In genomic region chr22:49395617-49396016, GRCh38 we compare ENCODE assay signal across 20 cellular contexts.
"Had no signal": no experiment of that assay in that cellular context is flagged by ENCODE, and none has a peak within 500 bp of the region (broad histone marks: within the 10 kb centered on the region; RNA-seq: fewer than 3 reads in every experiment).

No MANE protein-coding gene starts in this region.

- H3K36me3 Mint-ChIP-seq: immature natural killer cell; stimulated activated memory B cell treated with anti-CD40 and anti-IgM and Interleukin-4, amounts not matched to agents 10 μg/mL and 1 μg/mL and 100 μg/mL, for 72 hours had no signal

- H3K4me1 Mint-ChIP-seq: immature natural killer cell; naive B cell; nephron; stimulated activated memory B cell treated with anti-CD40 and anti-IgM and Interleukin-4, amounts not matched to agents 10 μg/mL and 1 μg/mL and 100 μg/mL, for 72 hours had no signal

- H3K4me3 Mint-ChIP-seq: effector memory CD8-positive, alpha-beta T cell; immature natural killer cell; naive B cell; nephron; stimulated activated memory B cell treated with anti-CD40 and anti-IgM and Interleukin-4, amounts not matched to agents 10 μg/mL and 1 μg/mL and 100 μg/mL, for 72 hours; stimulated activated naive CD8-positive, alpha-beta T cell treated with anti-CD3 and anti-CD28 coated beads, Interleukin-15, Interleukin-2, amounts not matched to agents 100 ng/mL and 50 ng/mL, for 24 hours had no signal

- DNase-seq: effector memory CD8-positive, alpha-beta T cell; esophagus squamous epithelium; foreskin fibroblast; glutamatergic neuron; immature natural killer cell; kidney; left cardiac atrium; left ventricle myocardium inferior; mesenchymal stem cell; naive B cell; stimulated activated CD4-positive, alpha-beta T cell treated with anti-CD3 and anti-CD28 coated beads, Interleukin-15, amount 100 ng/mL, for 24 hours; stimulated activated CD4-positive, alpha-beta T cell treated with anti-CD3 and anti-CD28 coated beads, Interleukin-1b, Interleukin-23, amount 100 ng/mL, for 48 hours; stimulated activated CD4-positive, alpha-beta T cell treated with anti-CD3 and anti-CD28 coated beads, Interleukin-4, amount 100 ng/mL, for 24 hours; tibial artery; upper lobe of left lung had no signal

- H3K27me3 ChIP-seq: tibial artery, upper lobe of left lung had no signal

- H3K4me1 ChIP-seq: esophagus squamous epithelium, gastroesophageal sphincter, left ventricle myocardium inferior, tibial artery, upper lobe of left lung had no signal

- H3K27ac ChIP-seq: esophagus squamous epithelium, gastroesophageal sphincter, left ventricle myocardium inferior, tibial artery, upper lobe of left lung had no signal

- H3K4me3 ChIP-seq: esophagus squamous epithelium, gastroesophageal sphincter, left ventricle myocardium inferior, lung, tibial artery, upper lobe of left lung had no signal

- H3K9me3 ChIP-seq: esophagus squamous epithelium, upper lobe of left lung had no signal

- FAIRE-seq: kidney had no signal

- H3K27ac Mint-ChIP-seq: effector memory CD8-positive, alpha-beta T cell; immature natural killer cell; naive B cell; nephron; stimulated activated memory B cell treated with anti-CD40 and anti-IgM and Interleukin-4, amounts not matched to agents 10 μg/mL and 1 μg/mL and 100 μg/mL, for 72 hours; stimulated activated naive CD8-positive, alpha-beta T cell treated with anti-CD3 and anti-CD28 coated beads, Interleukin-15, Interleukin-2, amounts not matched to agents 100 ng/mL and 50 ng/mL, for 24 hours had no signal

- H3K36me3 ChIP-seq: esophagus squamous epithelium, gastroesophageal sphincter, left ventricle myocardium inferior, tibial artery, upper lobe of left lung had no signal

- ATAC-seq: effector memory CD8-positive, alpha-beta T cell; gastroesophageal sphincter; left cardiac atrium; stimulated activated memory B cell treated with anti-CD40 and anti-IgM and Interleukin-4, amounts not matched to agents 10 μg/mL and 1 μg/mL and 100 μg/mL, for 72 hours had no signal
